16 cellular contexts compared by ENCODE assay signal in the genomic region with DNA sequence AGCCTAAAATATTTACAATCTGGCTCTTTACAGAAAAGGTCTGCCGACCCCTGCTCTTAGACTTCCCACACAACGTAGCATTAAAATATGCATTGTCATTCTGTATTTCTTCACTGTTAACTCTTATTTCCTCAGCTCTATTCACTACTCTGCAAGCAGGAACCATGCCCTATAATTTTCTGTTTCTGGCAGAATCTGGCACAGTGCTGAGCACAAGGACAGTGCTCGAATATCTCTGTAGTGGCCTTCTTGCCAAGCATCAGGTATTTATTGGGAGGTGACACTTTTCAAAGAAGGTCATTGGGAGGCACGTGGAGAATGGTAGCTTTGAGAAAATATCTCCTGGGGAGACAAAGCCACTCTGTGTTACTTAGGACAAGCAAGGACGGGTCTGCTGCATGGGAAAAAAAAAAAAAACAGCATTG.
DNase-seq lines count a peak whose midpoint lies in the region; ATAC-seq and TF ChIP-seq lines count a peak whose summit lies in the region.
"Had no signal": no experiment of that assay in that cellular context is flagged by ENCODE, and none has a peak within 500 bp of the region (broad histone marks: within the 10 kb centered on the region; RNA-seq: fewer than 3 reads in every experiment).

No MANE protein-coding gene starts in this region.

- in situ Hi-C loops in ACHN (cut with HindIII; ENCODE audit: low pct_ligation_motif_present, low pct_unique_long_range_greater_than_20kb, low sequenced_read_pairs) = no loop called here

- ATAC-seq in DND-41 (ENCODE audit: insufficient read depth, low read depth) (0 out of 3 replicates have a peak, but pooled peaks have one; percentile 24), HG03039 (IDR thresholded peaks at IDR 0.05; ENCODE audit: unreplicated experiment) (no peak)
- no peak for ATAC-seq in effector memory CD8-positive, alpha-beta T cell (replicated peaks)
- ATAC-seq: stimulated activated naive B cell treated with anti-CD40 and anti-IgM and Interleukin-4, amounts not matched to agents 10 μg/mL and 1 μg/mL and 100 μg/mL, for 72 hours had no signal

- H3K36me3 ChIP-seq in DND-41 (ENCODE audit: insufficient read depth, low read length) = no peaks in the 10 kb centered on the region
- H3K36me3 ChIP-seq in esophagus squamous epithelium = no peaks in the 10 kb centered on the region
- H3K36me3 ChIP-seq: HAP-1 had no signal

- peak overlapping the region; percentile 31 for H3K27ac Mint-ChIP-seq in progenitor cell of endocrine pancreas
- no peak overlapping the region for H3K27ac Mint-ChIP-seq in effector memory CD8-positive, alpha-beta T cell
- H3K27ac Mint-ChIP-seq: activated naive CD4-positive, alpha-beta T cell treated with anti-CD3 and anti-CD28 coated beads, Interleukin-2, amount 10 ng/mL, durations not matched to agents 7 days and 5 days; stimulated activated naive B cell treated with anti-CD40 and anti-IgM and Interleukin-4, amounts not matched to agents 10 μg/mL and 1 μg/mL and 100 μg/mL, for 72 hours had no signal

- peaks cover 5% of the 10 kb centered on the region for H3K4me1 Mint-ChIP-seq in progenitor cell of endocrine pancreas (ENCODE audit: low read depth)
- no peaks in the 10 kb centered on the region for H3K4me1 Mint-ChIP-seq in effector memory CD8-positive, alpha-beta T cell (ENCODE audit: low read depth in 2 of 2)
- H3K4me1 Mint-ChIP-seq: activated naive CD4-positive, alpha-beta T cell treated with anti-CD3 and anti-CD28 coated beads, Interleukin-2, amount 10 ng/mL, durations not matched to agents 7 days and 5 days; central memory CD8-positive, alpha-beta T cell had no signal

- no peaks in the 10 kb centered on the region for H3K36me3 Mint-ChIP-seq in progenitor cell of endocrine pancreas (ENCODE audit: insufficient read depth)
- H3K36me3 Mint-ChIP-seq in effector memory CD8-positive, alpha-beta T cell (ENCODE audit: insufficient read depth) = no peaks in the 10 kb centered on the region
- H3K36me3 Mint-ChIP-seq: activated naive CD4-positive, alpha-beta T cell treated with anti-CD3 and anti-CD28 coated beads, Interleukin-2, amount 10 ng/mL, durations not matched to agents 7 days and 5 days had no signal

- no peak overlapping the region for H3K9ac ChIP-seq in DND-41 (ENCODE audit: low read depth, low read length)

- H3K27ac ChIP-seq in DND-41 (ENCODE audit: low read length) (no peak overlapping the region), esophagus squamous epithelium (peak overlapping the region in 3 of 4 donors; percentile 19 to 68 (median 64))

- H4K20me1 ChIP-seq in DND-41 (ENCODE audit: insufficient read depth, low read length) = no peaks in the 10 kb centered on the region

- no peak for TF ChIP-seq POLR2A in esophagus squamous epithelium (IDR thresholded peaks at IDR 0.05)

- H3K9me3 ChIP-seq in DND-41 (ENCODE audit: insufficient read depth, low read length, severe bottlenecking) (peaks cover 2% of the 10 kb centered on the region), esophagus squamous epithelium (no peaks in the 10 kb centered on the region)
- H3K9me3 ChIP-seq: HAP-1 had no signal

- DNase-seq in DND-41 = no peak
- peak; percentile 16 for DNase-seq in NCI-H69 (lab: John Stamatoyannopoulos, UW)
- no peak for DNase-seq in esophagus squamous epithelium (lab: John Stamatoyannopoulos, UW)
- no peak for DNase-seq in progenitor cell of endocrine pancreas (ENCODE audit: low spot score, unreplicated experiment)
- DNase-seq in effector memory CD8-positive, alpha-beta T cell = no peak
- DNase-seq in ACHN = no peak
- no peak for DNase-seq in RPMI8226
- DNase-seq: activated naive CD4-positive, alpha-beta T cell treated with anti-CD3 and anti-CD28 coated beads, Interleukin-2, amount 10 ng/mL, durations not matched to agents 7 days and 5 days; C1 segment of cervical spinal cord; NCI-H1105 treated with DMSO at 0.1 percent for 48 hours; NCI-H345; stimulated activated CD4-positive, alpha-beta T cell treated with anti-CD3 and anti-CD28 coated beads, Interleukin-2, amount 100 ng/mL, for 24 hours; stimulated activated naive B cell treated with anti-CD40 and anti-IgM and Interleukin-4, amounts not matched to agents 10 μg/mL and 1 μg/mL and 100 μg/mL, for 72 hours had no signal

- H3K27me3 ChIP-seq in DND-41 (ENCODE audit: insufficient read depth, low read length, poor library complexity) = no peaks in the 10 kb centered on the region
- no peaks in the 10 kb centered on the region for H3K27me3 ChIP-seq in esophagus squamous epithelium

- peaks cover 3% of the 10 kb centered on the region for H3K9me3 Mint-ChIP-seq in progenitor cell of endocrine pancreas (ENCODE audit: low read depth)
- H3K9me3 Mint-ChIP-seq in effector memory CD8-positive, alpha-beta T cell = no peaks in the 10 kb centered on the region
- H3K9me3 Mint-ChIP-seq: activated naive CD4-positive, alpha-beta T cell treated with anti-CD3 and anti-CD28 coated beads, Interleukin-2, amount 10 ng/mL, durations not matched to agents 7 days and 5 days; central memory CD8-positive, alpha-beta T cell; stimulated activated naive B cell treated with anti-CD40 and anti-IgM and Interleukin-4, amounts not matched to agents 10 μg/mL and 1 μg/mL and 100 μg/mL, for 72 hours had no signal

- no peak overlapping the region for H2AFZ ChIP-seq in DND-41 (ENCODE audit: low read depth, low read length)

- TF ChIP-seq CTCF in DND-41 (IDR thresholded peaks at IDR 0.05; ENCODE audit: borderline replicate concordance, extremely low read depth, low read length, poor library complexity, severe bottlenecking) (no peak), esophagus squamous epithelium (IDR thresholded peaks at IDR 0.05) (no peak), progenitor cell of endocrine pancreas (IDR thresholded peaks at IDR 0.05; ENCODE audit: unreplicated experiment) (no peak)

- no peak overlapping the region for H3K4me3 Mint-ChIP-seq in progenitor cell of endocrine pancreas (ENCODE audit: low read depth)
- no peak overlapping the region for H3K4me3 Mint-ChIP-seq in effector memory CD8-positive, alpha-beta T cell
- H3K4me3 Mint-ChIP-seq: activated naive CD4-positive, alpha-beta T cell treated with anti-CD3 and anti-CD28 coated beads, Interleukin-2, amount 10 ng/mL, durations not matched to agents 7 days and 5 days; central memory CD8-positive, alpha-beta T cell; stimulated activated naive B cell treated with anti-CD40 and anti-IgM and Interleukin-4, amounts not matched to agents 10 μg/mL and 1 μg/mL and 100 μg/mL, for 72 hours had no signal

- H3K27me3 Mint-ChIP-seq in progenitor cell of endocrine pancreas = no peaks in the 10 kb centered on the region
- H3K27me3 Mint-ChIP-seq in effector memory CD8-positive, alpha-beta T cell = peaks cover 61 to 67% of the 10 kb centered on the region in 2 donors

- whole genome bisulfite sequencing in esophagus squamous epithelium, 2 donors = 37% methylated on average over 5 of the region's 5 CpGs

- H3K4me1 ChIP-seq in DND-41 (ENCODE audit: insufficient read depth, low read length) (no peaks in the 10 kb centered on the region), esophagus squamous epithelium (peaks cover 5 to 24% (median 10%) of the 10 kb centered on the region in 3 donors)
- H3K4me1 ChIP-seq: HAP-1 had no signal

- H3K4me3 ChIP-seq in DND-41 (ENCODE audit: low read depth in 1 of 2, low read length in 2 of 2) (no peak overlapping the region), esophagus squamous epithelium (no peak overlapping the region)
- H3K4me3 ChIP-seq: HAP-1 had no signal

- no peaks in the 10 kb centered on the region for H3K79me2 ChIP-seq in DND-41 (ENCODE audit: insufficient read depth, low read length)

- H3K4me2 ChIP-seq in DND-41 (ENCODE audit: insufficient read depth, low read length) = no peak overlapping the region

- intact Hi-C loops in esophagus squamous epithelium (cut with DNase I) = no loop called here
